ENCODE assay signal across 24 cellular contexts in genomic region chr7:6691103-6691502, GRCh38. TPM values are rescaled to one million over a fixed set of nuclear protein-coding genes. Genes with fewer than 3 reads are reported as not detected.
DNase-seq lines count a peak whose midpoint lies in the region; ATAC-seq lines count a peak whose summit lies in the region.
"Had no signal": no experiment of that assay in that cellular context is flagged by ENCODE, and none has a peak within 500 bp of the region (broad histone marks: within the 10 kb centered on the region; RNA-seq: fewer than 3 reads in every experiment).

No MANE protein-coding gene starts in this region.

- H3K9ac ChIP-seq in iPS-15b (ENCODE audit: low read depth, low read length): no peak overlapping the region
- no peak overlapping the region for H3K9ac ChIP-seq in trophoblast cell (ENCODE audit: low read length)
- H3K9ac ChIP-seq: KMS-11 had no signal

- H2BK12ac ChIP-seq in trophoblast cell (ENCODE audit: low read length): no peak overlapping the region

- no peak overlapping the region for H2AK5ac ChIP-seq in trophoblast cell (ENCODE audit: low read length)

- no peak overlapping the region for H2BK120ac ChIP-seq in trophoblast cell (ENCODE audit: insufficient read depth, low read length, poor library complexity)

- no peak for ATAC-seq in stimulated activated naive B cell treated with anti-CD40 and anti-IgM and Interleukin-4, amounts not matched to agents 10 μg/mL and 1 μg/mL and 100 μg/mL, for 72 hours (replicated peaks)
- no peak for ATAC-seq in HG03378 (IDR thresholded peaks at IDR 0.05; ENCODE audit: unreplicated experiment)
- ATAC-seq: SK-N-SH treated with all-trans-retinoic acid at 6 μM for 48 hours; stimulated activated naive CD8-positive, alpha-beta T cell treated with anti-CD3 and anti-CD28 coated beads, Interleukin-15, Interleukin-2, amounts not matched to agents 100 U/mL and 50 U/mL, for 24 hours had no signal

- no peak overlapping the region for H4K8ac ChIP-seq in trophoblast cell (ENCODE audit: low read depth, low read length)

- no peak overlapping the region for H3K4ac ChIP-seq in trophoblast cell (ENCODE audit: low read depth, low read length)

- no peak overlapping the region for H4K91ac ChIP-seq in trophoblast cell (ENCODE audit: low read depth, low read length)

- no peak overlapping the region for H3K23ac ChIP-seq in trophoblast cell (ENCODE audit: low read length)

- no peak overlapping the region for H2BK5ac ChIP-seq in trophoblast cell (ENCODE audit: low read depth, low read length, poor library complexity)

- H3K9me3 Mint-ChIP-seq in stimulated activated naive B cell treated with anti-CD40 and anti-IgM and Interleukin-4, amounts not matched to agents 10 μg/mL and 1 μg/mL and 100 μg/mL, for 72 hours: peaks cover 31 to 36% of the 10 kb centered on the region in 2 donors
- H3K9me3 Mint-ChIP-seq: H9 had no signal

- no peak overlapping the region for H3K27ac ChIP-seq in trophoblast cell (ENCODE audit: low read depth, low read length)
- H3K27ac ChIP-seq: 22Rv1, breast epithelium, KMS-11, transverse colon had no signal

- no peaks in the 10 kb centered on the region for H3K27me3 ChIP-seq in iPS-15b (ENCODE audit: control insufficient read depth, insufficient read depth, low read length)
- H3K27me3 ChIP-seq in trophoblast cell (ENCODE audit: insufficient read depth, low read length): no peaks in the 10 kb centered on the region
- H3K27me3 ChIP-seq: breast epithelium, transverse colon had no signal

- no peak overlapping the region for H3K14ac ChIP-seq in trophoblast cell (ENCODE audit: low read length)

- H3K36me3 Mint-ChIP-seq in stimulated activated naive B cell treated with anti-CD40 and anti-IgM and Interleukin-4, amounts not matched to agents 10 μg/mL and 1 μg/mL and 100 μg/mL, for 72 hours: peaks cover 34 to 38% of the 10 kb centered on the region in 2 donors

- no peak overlapping the region for H3K4me2 ChIP-seq in trophoblast cell (ENCODE audit: low read length)
- H3K4me2 ChIP-seq: KMS-11 had no signal

- WGBS in trophoblast cell (ENCODE audit: extremely low coverage, insufficient coverage, insufficient read length): no CpG with 5 or more reads among the region's 4 CpGs

- DNase-seq in DMS53 (lab: John Stamatoyannopoulos, UW) (peak; percentile 42), DMS53 treated with DMSO at 0.1 percent for 48 hours (lab: John Stamatoyannopoulos, UW; ENCODE audit: unreplicated experiment) (no peak), OCI-M1 (lab: John Stamatoyannopoulos, UW) (peak; percentile 3), trophoblast cell (no peak), cerebellar cortex (ENCODE audit: low spot score) (no peak)
- DNase-seq in stimulated activated naive B cell treated with anti-CD40 and anti-IgM and Interleukin-4, amounts not matched to agents 10 μg/mL and 1 μg/mL and 100 μg/mL, for 72 hours: no peak
- DNase-seq: activated effector memory CD4-positive, alpha-beta T cell treated with anti-CD3 and anti-CD28 coated beads, Interleukin-2, amount 50 U/mL, for 16 hours; Caco-2; cortex of kidney; glutamatergic neuron; H9; NCI-H1694; NCI-H526; retina; stimulated activated CD4-positive, alpha-beta T cell treated with anti-CD3 and anti-CD28 coated beads, Interleukin-4, amount 100 ng/mL, for 24 hours; stimulated activated naive CD8-positive, alpha-beta T cell treated with anti-CD3 and anti-CD28 coated beads, Interleukin-15, Interleukin-2, amounts not matched to agents 100 U/mL and 50 U/mL, for 24 hours; transverse colon had no signal

- H2AFZ ChIP-seq in trophoblast cell (ENCODE audit: insufficient read depth, low read length, poor library complexity): no peak overlapping the region

- peaks cover 70% of the 10 kb centered on the region for H3K36me3 ChIP-seq in iPS-15b (ENCODE audit: control insufficient read depth, insufficient read depth, low read length)
- peaks cover 27 to 63% of the 10 kb centered on the region in 2 experiments for H3K36me3 ChIP-seq in trophoblast cell (ENCODE audit: control insufficient read depth in 1 of 2, insufficient read depth in 2 of 2, low read length in 2 of 2)

- H3K79me1 ChIP-seq in trophoblast cell (ENCODE audit: low read length): no peaks in the 10 kb centered on the region

- peaks cover 0 to 10% of the 10 kb centered on the region in 2 donors for H3K4me1 Mint-ChIP-seq in stimulated activated naive B cell treated with anti-CD40 and anti-IgM and Interleukin-4, amounts not matched to agents 10 μg/mL and 1 μg/mL and 100 μg/mL, for 72 hours
- H3K4me1 Mint-ChIP-seq: H9 had no signal

- no peak overlapping the region for H3K4me3 Mint-ChIP-seq in stimulated activated naive B cell treated with anti-CD40 and anti-IgM and Interleukin-4, amounts not matched to agents 10 μg/mL and 1 μg/mL and 100 μg/mL, for 72 hours
- H3K4me3 Mint-ChIP-seq: H9; T-helper 2 cell treated with Interferon-gamma antibody and Interleukin-4, amounts not matched to agents 5 μg/mL and 100 μg/mL, for 36 hours had no signal

- peak overlapping the region; percentile 10 for H3K4me3 ChIP-seq in iPS-15b (ENCODE audit: low read depth, low read length)
- H3K4me3 ChIP-seq in trophoblast cell (ENCODE audit: low read depth, low read length): no peak overlapping the region

- peak overlapping the region; percentile 31 for H3K27ac Mint-ChIP-seq in stimulated activated naive B cell treated with anti-CD40 and anti-IgM and Interleukin-4, amounts not matched to agents 10 μg/mL and 1 μg/mL and 100 μg/mL, for 72 hours
- H3K27ac Mint-ChIP-seq: H9; T-helper 2 cell treated with Interferon-gamma antibody and Interleukin-4, amounts not matched to agents 5 μg/mL and 100 μg/mL, for 36 hours had no signal

- no peak overlapping the region for H3K18ac ChIP-seq in trophoblast cell (ENCODE audit: low read length)

- no peaks in the 10 kb centered on the region for H3K27me3 Mint-ChIP-seq in stimulated activated naive B cell treated with anti-CD40 and anti-IgM and Interleukin-4, amounts not matched to agents 10 μg/mL and 1 μg/mL and 100 μg/mL, for 72 hours

- H4K12ac ChIP-seq in trophoblast cell (ENCODE audit: low read depth, low read length): no peak overlapping the region

- H3K9me3 ChIP-seq in iPS-15b (ENCODE audit: control insufficient read depth, insufficient read depth, low read length) (peaks cover 93% of the 10 kb centered on the region), trophoblast cell (ENCODE audit: insufficient read depth, low read depth, low read length) (peaks cover 34% of the 10 kb centered on the region)

- H3K79me2 ChIP-seq in trophoblast cell (ENCODE audit: control insufficient read depth, insufficient read depth, low read length, poor library complexity): no peaks in the 10 kb centered on the region

- H3K4me1 ChIP-seq in iPS-15b (ENCODE audit: control insufficient read depth, insufficient read depth, low read length): no peaks in the 10 kb centered on the region
- H3K4me1 ChIP-seq in trophoblast cell (ENCODE audit: control insufficient read depth in 1 of 2, insufficient read depth in 2 of 2, low read length in 2 of 2): no peaks in the 10 kb centered on the region
- H3K4me1 ChIP-seq: breast epithelium, Caco-2, transverse colon had no signal

RNA-seq across cellular contexts. Expression of gene ZNF12, which starts 15.6 kb away (rescaled TPM):
- 8.8 and 9.5 TPM in 2 replicates for polyA plus RNA-seq in trophoblast cell (2013)

RNA-seq across cellular contexts. Expression of gene ZNF316, which starts 54.0 kb away (rescaled TPM):
- 7.7 TPM in 2 replicates for polyA plus RNA-seq in trophoblast cell (2013)

Comparison
In these comparisons a context has a peak if more than half of its experiments do, and no peak if none do; other contexts are left out.
1. DNase-seq: peak in DMS53 (single experiment) and OCI-M1 (single experiment); none in DMS53 treated with DMSO at 0.1 percent for 48 hours (single experiment), stimulated activated naive B cell treated with anti-CD40 and anti-IgM and Interleukin-4, amounts not matched to agents 10 μg/mL and 1 μg/mL and 100 μg/mL, for 72 hours (single experiment), trophoblast cell (0 of 2) and cerebellar cortex (single experiment).